In the genomic region with DNA sequence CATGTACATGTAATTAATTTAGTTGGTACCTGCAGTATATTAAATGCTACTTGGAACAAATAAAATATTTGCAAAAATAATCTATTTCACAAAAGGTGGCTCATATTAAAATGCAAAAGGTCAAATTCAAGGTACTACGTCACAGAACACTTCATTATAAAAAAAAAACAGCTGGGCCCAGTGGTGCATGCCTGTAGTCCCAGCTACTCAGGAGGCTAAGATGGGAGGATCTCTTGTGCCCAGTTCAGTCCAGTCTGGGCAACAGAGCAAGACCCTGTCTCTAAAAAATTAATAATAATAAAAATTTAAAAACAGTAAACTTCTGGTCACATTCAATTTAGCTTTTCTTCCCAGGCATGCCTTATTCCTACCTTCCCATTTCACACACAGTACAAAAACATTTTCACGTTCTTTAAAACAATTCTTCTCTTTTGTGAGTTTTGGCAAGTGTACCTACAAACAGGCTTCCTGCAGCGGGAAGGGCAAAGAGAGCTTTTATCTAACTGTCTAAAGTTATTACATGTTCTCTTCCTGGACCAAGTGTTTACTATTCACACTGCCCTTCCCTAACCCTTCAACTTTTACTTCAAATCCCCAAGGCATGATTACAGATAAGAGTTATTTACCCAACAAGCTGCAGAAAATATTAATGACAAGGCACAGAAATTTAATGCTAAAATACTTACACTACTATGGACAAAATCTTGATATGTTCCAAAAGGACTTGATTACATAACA, we compare ENCODE assay signal across 15 cellular contexts. TPM values are rescaled to one million over a fixed set of nuclear protein-coding genes. Genes with fewer than 3 reads are reported as not detected.
DNase-seq lines count a peak whose midpoint lies in the region; ATAC-seq and TF ChIP-seq lines count a peak whose summit lies in the region.
"Had no signal": no experiment of that assay in that cellular context is flagged by ENCODE, and none has a peak within 500 bp of the region (broad histone marks: within the 10 kb centered on the region; RNA-seq: fewer than 3 reads in every experiment).

No MANE protein-coding gene starts in this region.

- 0% methylated on average over 3 of the region's 3 CpGs for WGBS in right cardiac atrium
- WGBS in aorta, 2 donors: 2 to 3% methylated on average over 3 of the region's 3 CpGs

- intact Hi-C loops in right cardiac atrium (cut with DNase I): no loop called here
- intact Hi-C loops in aorta (cut with DNase I): no loop called here

- peak; percentile 83 to 94 for ATAC-seq in right cardiac atrium
- peak; percentile 71 for ATAC-seq in aorta (ENCODE audit: low FRiP score)
- no peak for ATAC-seq in HG03521 (IDR thresholded peaks at IDR 0.05; ENCODE audit: unreplicated experiment)
- no peak for ATAC-seq in HG03045 (IDR thresholded peaks at IDR 0.05; ENCODE audit: unreplicated experiment)
- ATAC-seq: activated CD8-positive, alpha-beta T cell treated with anti-CD3 and anti-CD28 coated beads for 36 hours; CD8-positive, alpha-beta T cell; T-helper 17 cell had no signal

- H3K27me3 ChIP-seq in right cardiac atrium (ENCODE audit: control insufficient read depth, insufficient read depth): no peaks in the 10 kb centered on the region
- H3K27me3 ChIP-seq in neutrophil: no peaks in the 10 kb centered on the region
- no peaks in the 10 kb centered on the region for H3K27me3 ChIP-seq in aorta (ENCODE audit: control insufficient read depth in 1 of 2, insufficient read depth in 2 of 2, low read length in 1 of 2)

- H3K4me1 ChIP-seq in right cardiac atrium (ENCODE audit: control insufficient read depth, insufficient read depth, low read length) (no peaks in the 10 kb centered on the region), neutrophil (ENCODE audit: control insufficient read depth in 1 of 2, insufficient read depth in 1 of 2, low read depth in 1 of 2, low read length in 1 of 2) (peaks cover 39 to 47% of the 10 kb centered on the region in 2 experiments), aorta (ENCODE audit: control insufficient read depth in 1 of 2, insufficient read depth in 2 of 2, low read length in 2 of 2) (peaks cover 3 to 8% of the 10 kb centered on the region in 2 donors)

- H3K4me3 ChIP-seq in right cardiac atrium (ENCODE audit: low read length): no peak overlapping the region
- H3K4me3 ChIP-seq in neutrophil (ENCODE audit: low read depth in 1 of 2, low read length in 1 of 2): peak overlapping the region in 1 of 2 experiments; percentile 12
- H3K4me3 ChIP-seq in aorta (ENCODE audit: low read length in 2 of 2): no peak overlapping the region

- peak; percentile 62 for DNase-seq in NCI-H2227 treated with DMSO at 0.1 percent for 48 hours (lab: John Stamatoyannopoulos, UW)
- DNase-seq in NCI-H2227 (lab: John Stamatoyannopoulos, UW; ENCODE audit: unreplicated experiment): no peak
- no peak for DNase-seq in right cardiac atrium
- no peak for DNase-seq in aorta
- DNase-seq in SIG-M5 treated with dmso at 0.1 percent for 504 hours (lab: John Stamatoyannopoulos, UW; ENCODE audit: unreplicated experiment): no peak
- DNase-seq: activated CD8-positive, alpha-beta T cell treated with anti-CD3 and anti-CD28 coated beads for 36 hours; CD8-positive, alpha-beta T cell; HCEC 1CT; NCI-H1092 treated with DMSO at 0.1 percent for 48 hours; NCI-H510A; T-helper 17 cell had no signal

- H3K36me3 ChIP-seq in neutrophil (no peaks in the 10 kb centered on the region), aorta (ENCODE audit: control insufficient read depth in 1 of 2, insufficient read depth in 2 of 2, low read length in 1 of 2) (no peaks in the 10 kb centered on the region)

- H3K9me3 ChIP-seq in right cardiac atrium (ENCODE audit: control insufficient read depth, low read length): no peaks in the 10 kb centered on the region
- no peaks in the 10 kb centered on the region for H3K9me3 ChIP-seq in neutrophil
- H3K9me3 ChIP-seq in aorta (ENCODE audit: control insufficient read depth, low read length): no peaks in the 10 kb centered on the region

- no peak for TF ChIP-seq CTCF in neutrophil (IDR thresholded peaks at IDR 0.05)

- H3K27ac ChIP-seq in right cardiac atrium (ENCODE audit: low read length) (no peak overlapping the region), neutrophil (peak overlapping the region; percentile 82), aorta (ENCODE audit: low read depth in 1 of 2, low read length in 2 of 2) (no peak overlapping the region)
- H3K27ac ChIP-seq: 22Rv1 had no signal

RNA-seq across cellular contexts. Expression of gene BAZ2B, which starts 10.7 kb away (rescaled TPM):
- total RNA-seq in right cardiac atrium: 10 to 100 TPM; 34.8 to 43.2 (median 41.8) TPM
- polyA plus RNA-seq in right cardiac atrium: 16.1 TPM
- total RNA-seq in aorta: 100 to 1,000 TPM in 1 of 2 donors, 10 to 100 TPM in 1; 82.6 to 139 TPM
- 10 to 100 TPM; 21.4 to 39.4 TPM for polyA plus RNA-seq in aorta

Comparison
In these comparisons a context has a peak if more than half of its experiments do, and no peak if none do; other contexts are left out.
1. ATAC-seq: peak in right cardiac atrium (2 of 2) and aorta (single experiment); none in HG03521 (single experiment) and HG03045 (single experiment).